In genomic region chr6:15921243-15921642, GRCh38 we compare ENCODE assay signal across 14 cellular contexts.
"Had no signal": no experiment of that assay in that cellular context is flagged by ENCODE, and none has a peak within 500 bp of the region (broad histone marks: within the 10 kb centered on the region; RNA-seq: fewer than 3 reads in every experiment).

No MANE protein-coding gene starts in this region.

- H3K4me1 ChIP-seq: gastroesophageal sphincter, prostate gland, right atrium auricular region, tibial artery, uterus had no signal

- H3K27me3 ChIP-seq: cardiac muscle cell, gastroesophageal sphincter, heart left ventricle, right atrium auricular region, tibial artery, uterus had no signal

- DNase-seq: activated CD4-positive, alpha-beta T cell treated with anti-CD3 and anti-CD28 coated beads, Interleukin-2, amount 50 U/mL, for 4 hours; amygdala; effector memory CD8-positive, alpha-beta T cell; heart left ventricle; mesendoderm; naive thymus-derived CD4-positive, alpha-beta T cell; stimulated activated naive CD8-positive, alpha-beta T cell treated with anti-CD3 and anti-CD28 coated beads, Interleukin-15, Interleukin-2, amounts not matched to agents 100 U/mL and 50 U/mL, for 24 hours; substantia nigra; tibial artery; uterus had no signal

- H3K9me3 ChIP-seq: gastroesophageal sphincter, heart left ventricle, prostate gland, right atrium auricular region, tibial artery, uterus had no signal

- ATAC-seq: effector memory CD8-positive, alpha-beta T cell; gastroesophageal sphincter; heart left ventricle; naive thymus-derived CD4-positive, alpha-beta T cell; stimulated activated naive CD8-positive, alpha-beta T cell treated with anti-CD3 and anti-CD28 coated beads, Interleukin-15, Interleukin-2, amounts not matched to agents 100 U/mL and 50 U/mL, for 24 hours had no signal

- H3K4me3 ChIP-seq: cardiac muscle cell, gastroesophageal sphincter, heart left ventricle, prostate gland, right atrium auricular region, tibial artery, uterus had no signal

- H3K36me3 ChIP-seq: cardiac muscle cell, gastroesophageal sphincter, heart left ventricle, prostate gland, right atrium auricular region, tibial artery, uterus had no signal

- H3K27ac ChIP-seq: cardiac muscle cell, gastroesophageal sphincter, heart left ventricle, prostate gland, right atrium auricular region, tibial artery, uterus had no signal
